2 cellular contexts compared by ENCODE assay signal in genomic region chr1:15357808-15358207, GRCh38.
TF ChIP-seq lines count a peak whose summit lies in the region.

No MANE protein-coding gene starts in this region.

TF ChIP-seq in HCT116, 20 proteins besides CTCF, POLR2A, EP300 and RAD21:
- TF ChIP-seq FOSL1 (IDR thresholded peaks at IDR 0.05; ENCODE audit: low read depth): no peak
- TF ChIP-seq JUND (IDR thresholded peaks at IDR 0.05): no peak
- no peak for TF ChIP-seq ZNF274 (IDR thresholded peaks at IDR 0.05; ENCODE audit: low read depth, low read length)
- no peak for TF ChIP-seq ATF3 (IDR thresholded peaks at IDR 0.05)
- no peak for TF ChIP-seq POLR2AphosphoS5 (IDR thresholded peaks at IDR 0.05; ENCODE audit: low read depth, low read length)
- TF ChIP-seq YY1 (IDR thresholded peaks at IDR 0.05; ENCODE audit: extremely low read depth, insufficient replicate concordance, low read depth, low read length): no peak
- no peak for TF ChIP-seq REST (IDR thresholded peaks at IDR 0.05; ENCODE audit: low read depth)
- TF ChIP-seq EZH2phosphoT487 (IDR thresholded peaks at IDR 0.05; ENCODE audit: borderline replicate concordance): no peak
- TF ChIP-seq EZH2 (IDR thresholded peaks at IDR 0.05): no peak
- no peak for TF ChIP-seq SRF (IDR thresholded peaks at IDR 0.05; ENCODE audit: low read depth)

TF ChIP-seq in K562, 482 proteins besides CTCF, POLR2A, EP300 and RAD21:
- TF ChIP-seq RBM39 (optimal IDR thresholded peaks at IDR 0.05; ENCODE audit: low read depth, low read length): no peak
- TF ChIP-seq GABPA (tag; conservative IDR thresholded peaks at IDR 0.05; ENCODE audit: low read depth): no peak
